Comparison of ENCODE assay signal across 8 cellular contexts in the genomic region with DNA sequence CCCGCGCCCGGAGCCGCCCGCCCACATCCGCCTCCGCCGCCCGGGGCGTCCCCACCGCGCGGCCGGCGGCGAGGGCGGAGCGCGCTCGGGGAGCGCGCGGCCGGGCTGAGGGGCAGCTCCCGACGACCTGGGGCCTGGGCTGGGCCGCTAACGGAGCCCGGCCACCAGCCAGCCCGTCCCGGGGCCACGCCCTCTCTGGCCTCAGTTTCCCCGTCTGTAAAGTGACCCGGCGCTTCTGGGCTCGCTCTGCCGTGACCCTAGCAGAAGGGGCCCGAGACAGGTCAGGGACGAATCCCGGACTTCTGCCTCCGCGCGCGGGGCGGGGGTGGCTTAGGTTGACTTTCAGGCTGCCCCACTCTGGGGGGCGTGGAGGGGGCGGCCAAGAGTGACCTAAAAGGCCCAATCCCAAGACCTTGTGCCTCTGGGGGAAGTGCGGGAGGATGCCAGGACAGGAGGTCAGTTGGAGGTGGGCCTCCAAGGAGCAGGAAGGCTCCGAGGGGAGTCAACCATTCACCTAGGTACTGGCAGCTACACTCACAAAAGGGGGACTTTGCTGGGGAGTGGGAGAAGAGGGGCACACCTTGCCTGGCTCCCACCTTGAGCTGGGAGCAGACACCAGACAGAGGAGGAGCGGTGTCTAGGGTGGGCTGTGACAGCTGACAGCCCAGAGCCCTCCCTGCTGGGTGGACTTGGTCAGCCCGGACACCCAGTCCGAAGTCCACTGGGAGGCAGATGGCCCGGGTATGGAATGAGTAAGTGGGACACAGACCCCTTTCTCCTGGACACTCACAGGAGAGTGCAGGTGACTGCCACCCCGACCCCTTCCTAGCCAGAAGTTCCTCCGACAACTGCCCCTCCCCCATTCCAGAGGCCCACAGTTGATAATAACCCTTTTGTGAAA. TPM values are rescaled to one million over a fixed set of nuclear protein-coding genes. Genes with fewer than 3 reads are reported as not detected.
DNase-seq lines count a peak whose midpoint lies in the region; ATAC-seq, FAIRE-seq and TF ChIP-seq lines count a peak whose summit lies in the region.

No MANE protein-coding gene starts in this region.

- H3K27ac ChIP-seq in mammary epithelial cell (ENCODE audit: insufficient read depth, low read depth, low read length) (no peak overlapping the region), keratinocyte (ENCODE audit: control insufficient read depth, insufficient read depth, low read length) (no peak overlapping the region)

- H3K27ac Mint-ChIP-seq in T-helper 2 cell treated with Interferon-gamma antibody and Interleukin-4, amounts not matched to agents 5 μg/mL and 100 μg/mL, for 36 hours, result peak overlapping the region; percentile 61

- no TSS peak for BruUV-seq in mammary epithelial cell (replicated peaks; lab: Mats Ljungman, UMichigan)

- no peaks in the 10 kb centered on the region for H3K9me3 ChIP-seq in mammary epithelial cell (replicated peaks; ENCODE audit: insufficient read depth, low read length)
- no peaks in the 10 kb centered on the region for H3K9me3 ChIP-seq in keratinocyte (ENCODE audit: control insufficient read depth, low read depth, low read length)

- FAIRE-seq in keratinocyte (lab: Jason Lieb, UNC), result no peak

- intact Hi-C loops in mammary epithelial cell (cut with micrococcal nuclease), result loop anchor here (2.0 kb wide), 1 partner anchor 43 kb away; a partner anchor contains a TSS

- peak overlapping the region; percentile 64 for H3K4me3 Mint-ChIP-seq in T-helper 2 cell treated with Interferon-gamma antibody and Interleukin-4, amounts not matched to agents 5 μg/mL and 100 μg/mL, for 36 hours

- H2AFZ ChIP-seq in mammary epithelial cell (ENCODE audit: low read depth, low read length) (peak overlapping the region; percentile 66), keratinocyte (ENCODE audit: control insufficient read depth, low read length) (no peak overlapping the region)

- H3K4me1 ChIP-seq in mammary epithelial cell (ENCODE audit: insufficient read depth, low read length) (peaks cover 38% of the 10 kb centered on the region), keratinocyte (ENCODE audit: control insufficient read depth, extremely low read depth, insufficient read depth, low read length) (peaks cover 20% of the 10 kb centered on the region)

- H3K9me3 Mint-ChIP-seq in T-helper 2 cell treated with Interferon-gamma antibody and Interleukin-4, amounts not matched to agents 5 μg/mL and 100 μg/mL, for 36 hours, result no peaks in the 10 kb centered on the region

- peak; percentile 66 for DNase-seq in GM12865 (ENCODE audit: low read depth)
- peak; percentile 46 for DNase-seq in T-helper 2 cell treated with Interferon-gamma antibody and Interleukin-4, amounts not matched to agents 5 μg/mL and 100 μg/mL, for 36 hours (ENCODE audit: low spot score)
- no peak for DNase-seq in mammary epithelial cell
- DNase-seq in keratinocyte (ENCODE audit: low read depth, low spot score), result no peak
- peak; percentile 34 for DNase-seq in stimulated activated CD4-positive, alpha-beta T cell treated with anti-CD3 and anti-CD28 coated beads, Interleukin-4, amount 100 ng/mL, for 24 hours
- no peak for DNase-seq in NCI-H1694 (lab: John Stamatoyannopoulos, UW)

- H3K27me3 ChIP-seq in mammary epithelial cell (ENCODE audit: insufficient read depth, low read length) (no peaks in the 10 kb centered on the region), keratinocyte (ENCODE audit: control insufficient read depth, extremely low read depth, insufficient read depth, low read length) (peaks cover 13% of the 10 kb centered on the region)

- in situ Hi-C loops in mammary epithelial cell (cut with MboI; ENCODE audit: low sequenced_read_pairs in 2 of 2), result no loop called here

- WGBS in mammary epithelial cell (ENCODE audit: low coverage, missing lambda C conversion rate), result 13% methylated on average over 34 of the region's 55 CpGs

- dilution Hi-C loops in mammary epithelial cell (cut with HindIII; ENCODE audit: low sequenced_read_pairs) (no loop called here), keratinocyte (cut with MboI; ENCODE audit: extremely low pct_ligation_motif_present, low sequenced_read_pairs) (no loop called here)

- H3K4me2 ChIP-seq in mammary epithelial cell (ENCODE audit: insufficient read depth, low read depth, low read length) (peak overlapping the region; percentile 74), keratinocyte (ENCODE audit: control insufficient read depth, extremely low read depth, insufficient read depth, low read depth, low read length) (peak overlapping the region; percentile 44)

- H3K9me1 ChIP-seq in keratinocyte (ENCODE audit: control insufficient read depth, extremely low read depth, insufficient read depth, low read length), result peaks cover 10% of the 10 kb centered on the region

- H3K27me3 Mint-ChIP-seq in T-helper 2 cell treated with Interferon-gamma antibody and Interleukin-4, amounts not matched to agents 5 μg/mL and 100 μg/mL, for 36 hours (ENCODE audit: low read depth), result peaks cover 3% of the 10 kb centered on the region

- TF ChIP-seq CTCF in GM12865 (IDR thresholded peaks at IDR 0.05; ENCODE audit: insufficient read depth, low read depth, low read length, missing control alignments), result no peak
- TF ChIP-seq CTCF in mammary epithelial cell (conservative IDR thresholded peaks at IDR 0.05 in 1 of 2, IDR thresholded peaks at IDR 0.05 in 1 of 2; ENCODE audit: extremely low read depth in 1 of 2, insufficient read depth in 1 of 2, low read depth in 1 of 2, low read length in 2 of 2), result no peak
- no peak for TF ChIP-seq CTCF in keratinocyte (optimal IDR thresholded peaks at IDR 0.05 in 1 of 3, IDR thresholded peaks at IDR 0.05 in 1 of 3, conservative IDR thresholded peaks at IDR 0.05 in 1 of 3; ENCODE audit: extremely low read depth in 1 of 3, insufficient read depth in 2 of 3, low read length in 3 of 3)

- peaks cover 41% of the 10 kb centered on the region for H3K79me2 ChIP-seq in mammary epithelial cell (ENCODE audit: insufficient read depth, low read length)
- peaks cover 39% of the 10 kb centered on the region for H3K79me2 ChIP-seq in keratinocyte (ENCODE audit: control insufficient read depth, insufficient read depth, low read length)

- peaks cover 2% of the 10 kb centered on the region for H4K20me1 ChIP-seq in mammary epithelial cell (ENCODE audit: insufficient read depth, low read length)
- H4K20me1 ChIP-seq in keratinocyte (ENCODE audit: control insufficient read depth, extremely low read depth, insufficient read depth, low read length), result peaks cover 15% of the 10 kb centered on the region

- H3K36me3 ChIP-seq in mammary epithelial cell (ENCODE audit: insufficient read depth, low read length) (no peaks in the 10 kb centered on the region), keratinocyte (ENCODE audit: control insufficient read depth in 2 of 2, extremely low read depth in 1 of 2, insufficient read depth in 2 of 2, low read length in 2 of 2) (peaks cover 8 to 10% of the 10 kb centered on the region in 2 experiments)

- CTCF ChIA-PET in mammary epithelial cell (lab: Charles Lee; ENCODE audit: low non-redundant PET), result no interaction called here

- H3K36me3 Mint-ChIP-seq in T-helper 2 cell treated with Interferon-gamma antibody and Interleukin-4, amounts not matched to agents 5 μg/mL and 100 μg/mL, for 36 hours (ENCODE audit: low read depth), result peaks cover 10% of the 10 kb centered on the region

- ATAC-seq in HG02981 (IDR thresholded peaks at IDR 0.05; ENCODE audit: unreplicated experiment) (peak; percentile 42), GM19452 (IDR thresholded peaks at IDR 0.05; ENCODE audit: unreplicated experiment) (no peak)

- peak overlapping the region; percentile 53 for H3K4me3 ChIP-seq in GM12865 (ENCODE audit: low read depth, low read length)
- peak overlapping the region in 2 of 3 experiments; percentile 46 to 88 for H3K4me3 ChIP-seq in mammary epithelial cell (replicated peaks in 1 of 3; ENCODE audit: insufficient read depth in 1 of 3, low read depth in 2 of 3, low read length in 3 of 3)
- H3K4me3 ChIP-seq in keratinocyte (ENCODE audit: control insufficient read depth in 2 of 3, extremely low read depth in 1 of 3, insufficient read depth in 2 of 3, low read depth in 1 of 3, low read length in 3 of 3), result peak overlapping the region; percentile 4 to 27 (median 11)

- H3K4me1 Mint-ChIP-seq in T-helper 2 cell treated with Interferon-gamma antibody and Interleukin-4, amounts not matched to agents 5 μg/mL and 100 μg/mL, for 36 hours (ENCODE audit: low read depth), result peaks cover 35% of the 10 kb centered on the region

- H3K9ac ChIP-seq in mammary epithelial cell (ENCODE audit: insufficient read depth, low read length) (no peak overlapping the region), keratinocyte (ENCODE audit: control insufficient read depth, extremely low read depth, insufficient read depth, low read length) (no peak overlapping the region)

RNA-seq across cellular contexts. Expression of a gene that starts 0.5 kb away (rescaled TPM):
- total RNA-seq in mammary epithelial cell, result 100 to 1,000 TPM; 116 to 125 TPM
- polyA plus RNA-seq in mammary epithelial cell (124 TPM), keratinocyte (82.3 to 102 TPM (median 95.5 TPM) in 3 replicates)
- polyA minus RNA-seq in mammary epithelial cell (153 TPM), keratinocyte (123 to 292 TPM (median 136 TPM) in 3 replicates)
- 41.8 TPM for polyA plus RNA-seq in keratinocyte (2011; ENCODE audit: low read depth)
- 92.7 and 139 TPM in 2 replicates for polyA plus RNA-seq in keratinocyte (2011; cell fraction: cytosol; rRNA removed)
- 92.9 and 114 TPM in 2 replicates for polyA plus RNA-seq in keratinocyte (2011; cell fraction: nucleus; rRNA removed)
- 42.3 and 107 TPM in 2 replicates for polyA plus RNA-seq in keratinocyte (2012; ENCODE audit: low replicate concordance)
- 216 TPM for polyA minus RNA-seq in keratinocyte (2011; cell fraction: cytosol; rRNA and poly(A)+ RNA removed)
- polyA minus RNA-seq in keratinocyte (2011; cell fraction: nucleus; rRNA and poly(A)+ RNA removed), result 38.2 and 40.0 TPM in 2 replicates

RNA-seq across cellular contexts. Expression of a gene that starts 4.9 kb away (rescaled TPM):
- 1 to 10 TPM; 1.9 to 2.2 TPM for total RNA-seq in mammary epithelial cell
- 1.2 TPM for polyA plus RNA-seq in mammary epithelial cell
- 0.41 TPM for polyA minus RNA-seq in mammary epithelial cell
- polyA plus RNA-seq in keratinocyte, result 0.50 to 0.73 TPM (median 0.73 TPM) in 3 replicates
- 0.25 TPM for polyA plus RNA-seq in keratinocyte (2011; ENCODE audit: low read depth)
- 0.39 and 0.66 TPM in 2 replicates for polyA plus RNA-seq in keratinocyte (2011; cell fraction: cytosol; rRNA removed)
- 0.53 and 0.95 TPM in 2 replicates for polyA plus RNA-seq in keratinocyte (2011; cell fraction: nucleus; rRNA removed)
- polyA plus RNA-seq in keratinocyte (2012; ENCODE audit: low replicate concordance), result 0.73 and 1.2 TPM in 2 replicates
- polyA minus RNA-seq in keratinocyte, result 0.96 to 1.8 TPM (median 1.4 TPM) in 3 replicates
- 2.1 TPM for polyA minus RNA-seq in keratinocyte (2011; cell fraction: cytosol; rRNA and poly(A)+ RNA removed)
- polyA minus RNA-seq in keratinocyte (2011; cell fraction: nucleus; rRNA and poly(A)+ RNA removed), result 0.47 and 0.74 TPM in 2 replicates

RNA-seq across cellular contexts. Expression of a gene that starts 43.1 kb away (rescaled TPM):
- total RNA-seq in mammary epithelial cell, result 10 to 100 TPM; 43.3 to 56.1 TPM
- polyA plus RNA-seq in mammary epithelial cell, result 98.6 TPM
- 12.2 TPM for polyA minus RNA-seq in mammary epithelial cell
- 33.5 to 63.3 TPM (median 35.3 TPM) in 3 replicates for polyA plus RNA-seq in keratinocyte
- 9.6 TPM for polyA plus RNA-seq in keratinocyte (2011; ENCODE audit: low read depth)
- 20.5 and 64.3 TPM in 2 replicates for polyA plus RNA-seq in keratinocyte (2011; cell fraction: cytosol; rRNA removed)
- polyA plus RNA-seq in keratinocyte (2011; cell fraction: nucleus; rRNA removed), result 31.3 and 53.0 TPM in 2 replicates
- 30.1 and 57.7 TPM in 2 replicates for polyA plus RNA-seq in keratinocyte (2012; ENCODE audit: low replicate concordance)
- 7.4 to 12.8 TPM (median 12.5 TPM) in 3 replicates for polyA minus RNA-seq in keratinocyte
- 38.8 TPM for polyA minus RNA-seq in keratinocyte (2011; cell fraction: cytosol; rRNA and poly(A)+ RNA removed)
- 9.2 and 11.4 TPM in 2 replicates for polyA minus RNA-seq in keratinocyte (2011; cell fraction: nucleus; rRNA and poly(A)+ RNA removed)

Comparison
In these comparisons a context has a peak if more than half of its experiments do, and no peak if none do; other contexts are left out.
1. DNase-seq: peak in GM12865 (single experiment), T-helper 2 cell treated with Interferon-gamma antibody and Interleukin-4, amounts not matched to agents 5 μg/mL and 100 μg/mL, for 36 hours (single experiment) and stimulated activated CD4-positive, alpha-beta T cell treated with anti-CD3 and anti-CD28 coated beads, Interleukin-4, amount 100 ng/mL, for 24 hours (single experiment); none in mammary epithelial cell (single experiment), keratinocyte (single experiment) and NCI-H1694 (single experiment).
2. H3K4me3 ChIP-seq: peak in every context shown above with its lines; median percentile 67 in mammary epithelial cell; 53 in GM12865; 11 in keratinocyte.